23 cellular contexts compared by ENCODE assay signal in genomic region chr2:225017098-225017685, GRCh38. TPM values are rescaled to one million over a fixed set of nuclear protein-coding genes. Genes with fewer than 3 reads are reported as not detected.
DNase-seq lines count a peak whose midpoint lies in the region; ATAC-seq and TF ChIP-seq lines count a peak whose summit lies in the region.
"Had no signal": no experiment of that assay in that cellular context is flagged by ENCODE, and none has a peak within 500 bp of the region (broad histone marks: within the 10 kb centered on the region; RNA-seq: fewer than 3 reads in every experiment).

No MANE protein-coding gene starts in this region.

- DNase-seq in activated naive CD8-positive, alpha-beta T cell treated with anti-CD3 and anti-CD28 coated beads for 36 hours: no peak
- DNase-seq in right lobe of liver (no peak), DMS153 treated with DMSO at 0.1 percent for 48 hours (lab: John Stamatoyannopoulos, UW; ENCODE audit: unreplicated experiment) (no peak), body of pancreas (no peak), NCI-H187 (lab: John Stamatoyannopoulos, UW) (no peak)
- DNase-seq: activated CD4-positive, alpha-beta memory T cell treated with anti-CD3 and anti-CD28 coated beads, Interleukin-2, amount 10 ng/mL, durations not matched to agents 7 days and 5 days; activated CD4-positive, CD25-positive, alpha-beta regulatory T cell; brain microvascular endothelial cell; CD4-positive, CD25-positive, alpha-beta regulatory T cell; effector memory CD8-positive, alpha-beta T cell; esophagus squamous epithelium; GDM1; naive B cell; NCI-H1694; NCI-H526; stimulated activated CD8-positive, alpha-beta memory T cell treated with anti-CD3 and anti-CD28 coated beads, Interleukin-4, amount 100 ng/mL, for 48 hours; substantia nigra; T1000 had no signal

- 39% methylated on average over 2 of the region's 2 CpGs for WGBS in right lobe of liver (ENCODE audit: insufficient coverage, low coverage, low lambda C conversion rate, missing lambda C conversion rate)
- 85% methylated on average over 2 of the region's 2 CpGs for WGBS in body of pancreas, 2 donors

- no peaks in the 10 kb centered on the region for H3K36me3 ChIP-seq in right lobe of liver
- no peaks in the 10 kb centered on the region for H3K36me3 ChIP-seq in body of pancreas (replicated peaks in 1 of 2; ENCODE audit: insufficient read depth in 1 of 2, low read depth in 2 of 2)
- H3K36me3 ChIP-seq: brain microvascular endothelial cell, esophagus squamous epithelium, SJSA1 had no signal

- H3K4me1 ChIP-seq in right lobe of liver: peaks cover 0 to 33% (median 7%) of the 10 kb centered on the region in 4 donors
- peaks cover 25% of the 10 kb centered on the region for H3K4me1 ChIP-seq in body of pancreas
- H3K4me1 ChIP-seq: SJSA1 had no signal

- H3K9me3 ChIP-seq in right lobe of liver (no peaks in the 10 kb centered on the region), body of pancreas (no peaks in the 10 kb centered on the region)
- H3K9me3 ChIP-seq: esophagus squamous epithelium, SJSA1 had no signal

- H3K4me3 ChIP-seq in right lobe of liver (peak overlapping the region in 1 of 3 donors; percentile 25), body of pancreas (no peak overlapping the region)
- H3K4me3 ChIP-seq: esophagus squamous epithelium, SJSA1 had no signal

- peak overlapping the region; percentile 72 for H3K27ac Mint-ChIP-seq in activated naive CD8-positive, alpha-beta T cell
- H3K27ac Mint-ChIP-seq in activated naive CD8-positive, alpha-beta T cell treated with anti-CD3 and anti-CD28 coated beads for 36 hours: no peak overlapping the region
- H3K27ac Mint-ChIP-seq in activated T-helper 17 cell treated with anti-CD3 and anti-CD28 coated beads, Interleukin-2, amount 50 U/mL, for 72 hours: peak overlapping the region; percentile 52
- H3K27ac Mint-ChIP-seq: activated CD4-positive, alpha-beta memory T cell treated with anti-CD3 and anti-CD28 coated beads, Interleukin-2, amount 10 ng/mL, durations not matched to agents 7 days and 5 days; memory B cell had no signal

- H3K27me3 ChIP-seq in right lobe of liver (no peaks in the 10 kb centered on the region), body of pancreas (no peaks in the 10 kb centered on the region)
- H3K27me3 ChIP-seq: brain microvascular endothelial cell, esophagus squamous epithelium, SJSA1 had no signal

- peaks cover 8% of the 10 kb centered on the region for H3K36me3 Mint-ChIP-seq in activated naive CD8-positive, alpha-beta T cell
- H3K36me3 Mint-ChIP-seq in activated naive CD8-positive, alpha-beta T cell treated with anti-CD3 and anti-CD28 coated beads for 36 hours: peaks cover 37% of the 10 kb centered on the region
- H3K36me3 Mint-ChIP-seq in activated T-helper 17 cell treated with anti-CD3 and anti-CD28 coated beads, Interleukin-2, amount 50 U/mL, for 72 hours (ENCODE audit: low read depth): peaks cover 8% of the 10 kb centered on the region
- H3K36me3 Mint-ChIP-seq: naive B cell had no signal

- no peak for TF ChIP-seq POLR2A in right lobe of liver (IDR thresholded peaks at IDR 0.05)
- TF ChIP-seq POLR2A in body of pancreas (IDR thresholded peaks at IDR 0.05): no peak

- peaks cover 83% of the 10 kb centered on the region for H3K4me1 Mint-ChIP-seq in activated naive CD8-positive, alpha-beta T cell (ENCODE audit: low read depth)
- peaks cover 69% of the 10 kb centered on the region for H3K4me1 Mint-ChIP-seq in activated naive CD8-positive, alpha-beta T cell treated with anti-CD3 and anti-CD28 coated beads for 36 hours
- H3K4me1 Mint-ChIP-seq in activated T-helper 17 cell treated with anti-CD3 and anti-CD28 coated beads, Interleukin-2, amount 50 U/mL, for 72 hours: peaks cover 44% of the 10 kb centered on the region

- H3K4me3 Mint-ChIP-seq in activated naive CD8-positive, alpha-beta T cell: peak overlapping the region; percentile 25
- H3K4me3 Mint-ChIP-seq in activated naive CD8-positive, alpha-beta T cell treated with anti-CD3 and anti-CD28 coated beads for 36 hours: no peak overlapping the region
- no peak overlapping the region for H3K4me3 Mint-ChIP-seq in activated T-helper 17 cell treated with anti-CD3 and anti-CD28 coated beads, Interleukin-2, amount 50 U/mL, for 72 hours
- H3K4me3 Mint-ChIP-seq: activated CD4-positive, alpha-beta memory T cell treated with anti-CD3 and anti-CD28 coated beads, Interleukin-2, amount 10 ng/mL, durations not matched to agents 7 days and 5 days; CD4-positive, CD25-positive, alpha-beta regulatory T cell; effector memory CD8-positive, alpha-beta T cell; memory B cell; naive B cell had no signal

- no peak for ATAC-seq in activated T-helper 17 cell treated with anti-CD3 and anti-CD28 coated beads, Interleukin-2, amount 50 U/mL, for 72 hours (replicated peaks)
- ATAC-seq in right lobe of liver: peak; percentile 71 to 80 (median 73)
- ATAC-seq in body of pancreas: no peak
- ATAC-seq: effector memory CD8-positive, alpha-beta T cell had no signal

- H3K9me3 Mint-ChIP-seq in activated naive CD8-positive, alpha-beta T cell (ENCODE audit: low read depth): no peaks in the 10 kb centered on the region
- peaks cover 2% of the 10 kb centered on the region for H3K9me3 Mint-ChIP-seq in activated naive CD8-positive, alpha-beta T cell treated with anti-CD3 and anti-CD28 coated beads for 36 hours
- no peaks in the 10 kb centered on the region for H3K9me3 Mint-ChIP-seq in activated T-helper 17 cell treated with anti-CD3 and anti-CD28 coated beads, Interleukin-2, amount 50 U/mL, for 72 hours
- H3K9me3 Mint-ChIP-seq: activated CD4-positive, alpha-beta memory T cell treated with anti-CD3 and anti-CD28 coated beads, Interleukin-2, amount 10 ng/mL, durations not matched to agents 7 days and 5 days; CD4-positive, CD25-positive, alpha-beta regulatory T cell; effector memory CD8-positive, alpha-beta T cell; memory B cell; naive B cell had no signal

- peak overlapping the region; percentile 35 to 73 (median 68) for H3K27ac ChIP-seq in right lobe of liver
- H3K27ac ChIP-seq in body of pancreas: no peak overlapping the region
- H3K27ac ChIP-seq: brain microvascular endothelial cell, esophagus squamous epithelium, KMS-11, SJSA1 had no signal

- TF ChIP-seq CTCF in right lobe of liver (IDR thresholded peaks at IDR 0.05) (peak in 1 of 4 donors; percentile 26), body of pancreas (IDR thresholded peaks at IDR 0.05) (no peak)

- intact Hi-C loops in right lobe of liver (cut with DNase I) (no loop called here), body of pancreas (cut with DNase I) (no loop called here)

- no peaks in the 10 kb centered on the region for H3K27me3 Mint-ChIP-seq in activated naive CD8-positive, alpha-beta T cell
- no peaks in the 10 kb centered on the region for H3K27me3 Mint-ChIP-seq in activated naive CD8-positive, alpha-beta T cell treated with anti-CD3 and anti-CD28 coated beads for 36 hours
- H3K27me3 Mint-ChIP-seq in activated T-helper 17 cell treated with anti-CD3 and anti-CD28 coated beads, Interleukin-2, amount 50 U/mL, for 72 hours: no peaks in the 10 kb centered on the region
- H3K27me3 Mint-ChIP-seq: activated CD4-positive, alpha-beta memory T cell treated with anti-CD3 and anti-CD28 coated beads, Interleukin-2, amount 10 ng/mL, durations not matched to agents 7 days and 5 days; CD4-positive, CD25-positive, alpha-beta regulatory T cell; effector memory CD8-positive, alpha-beta T cell; memory B cell; naive B cell had no signal

RNA-seq across cellular contexts. Expression of gene DOCK10, which starts 25.1 kb away (rescaled TPM):
- total RNA-seq in activated naive CD8-positive, alpha-beta T cell treated with anti-CD3 and anti-CD28 coated beads for 36 hours: 100 to 1,000 TPM; 154 to 159 TPM
- total RNA-seq in activated T-helper 17 cell treated with anti-CD3 and anti-CD28 coated beads, Interleukin-2, amount 50 U/mL, for 72 hours: 100 to 1,000 TPM; 142 to 227 TPM
- 10 to 100 TPM in 1 of 6 experiments, 1 to 10 TPM in 5; 5.1 to 10.2 (median 7.1) TPM for total RNA-seq in right lobe of liver
- total RNA-seq in body of pancreas: 1 to 10 TPM; 2.0 to 3.4 TPM

Comparison
In these comparisons a context has a peak if more than half of its experiments do, and no peak if none do; other contexts are left out.
1. ATAC-seq: peak in right lobe of liver (4 of 4); none in activated T-helper 17 cell treated with anti-CD3 and anti-CD28 coated beads, Interleukin-2, amount 50 U/mL, for 72 hours (single experiment) and body of pancreas (single experiment).
2. H3K27ac ChIP-seq: peak in right lobe of liver (3 of 3); none in body of pancreas (0 of 4).
3. RNA of gene DOCK10, which starts 25.1 kb away (total RNA-seq): 142 to 227 TPM in activated T-helper 17 cell treated with anti-CD3 and anti-CD28 coated beads, Interleukin-2, amount 50 U/mL, for 72 hours and 154 to 159 TPM in activated naive CD8-positive, alpha-beta T cell treated with anti-CD3 and anti-CD28 coated beads for 36 hours; 5.1 to 10.2 TPM in right lobe of liver and 2.0 to 3.4 TPM in body of pancreas; every median in the first group is over 10 times any median in the second.